ENCODE assay signal across 36 cellular contexts in the genomic region with DNA sequence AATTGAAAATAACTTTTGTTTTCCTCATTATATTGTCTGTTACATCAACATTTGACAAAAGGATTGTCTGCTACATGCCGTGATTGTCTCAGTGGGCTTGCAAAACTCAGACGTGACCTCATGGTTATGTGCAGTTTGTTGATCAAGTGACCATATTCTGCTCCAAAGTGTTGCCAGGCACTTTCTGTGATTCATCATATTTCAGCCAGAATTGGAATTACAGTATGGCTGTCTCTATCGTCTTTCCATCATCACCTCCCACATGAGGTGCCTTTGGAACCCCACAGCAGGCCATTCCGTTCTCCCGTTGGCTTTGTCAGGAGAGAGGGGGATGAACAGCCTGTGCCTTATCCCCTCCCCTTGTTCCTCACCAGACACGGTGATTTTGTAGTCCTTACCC. TPM values are rescaled to one million over a fixed set of nuclear protein-coding genes. Genes with fewer than 3 reads are reported as not detected.
DNase-seq lines count a peak whose midpoint lies in the region; ATAC-seq, FAIRE-seq and TF ChIP-seq lines count a peak whose summit lies in the region.
"Had no signal": no experiment of that assay in that cellular context is flagged by ENCODE, and none has a peak within 500 bp of the region (broad histone marks: within the 10 kb centered on the region; RNA-seq: fewer than 3 reads in every experiment).

No MANE protein-coding gene starts in this region.

- H3K4me1 ChIP-seq in astrocyte (ENCODE audit: insufficient read depth, low read length) (peaks cover 25% of the 10 kb centered on the region), osteoblast (ENCODE audit: insufficient read depth, low read length) (peaks cover 41% of the 10 kb centered on the region)
- no peaks in the 10 kb centered on the region for H3K4me1 ChIP-seq in effector memory CD4-positive, alpha-beta T cell (ENCODE audit: control insufficient read depth, insufficient read depth, low read length, poor library complexity, severe bottlenecking)
- H3K4me1 ChIP-seq: gastrocnemius medialis, neural progenitor cell had no signal

- FAIRE-seq in astrocyte (lab: Jason Lieb, UNC) = no peak
- FAIRE-seq: GM12892, HepG2 had no signal

- H3K27ac ChIP-seq in astrocyte (ENCODE audit: low read depth, low read length) (no peak overlapping the region), osteoblast (ENCODE audit: low read depth, low read length) (peak overlapping the region; percentile 84)
- no peak overlapping the region for H3K27ac ChIP-seq in effector memory CD4-positive, alpha-beta T cell (ENCODE audit: insufficient read depth, low read length, poor library complexity, severe bottlenecking)
- H3K27ac ChIP-seq: BLaER1, breast epithelium, coronary artery, gastrocnemius medialis, neural progenitor cell, tibial artery had no signal

- H3K4me2 ChIP-seq in astrocyte (ENCODE audit: low read length) (no peak overlapping the region), osteoblast (ENCODE audit: insufficient read depth, low read length) (peak overlapping the region; percentile 28)
- H3K4me2 ChIP-seq: neural progenitor cell had no signal

- no peaks in the 10 kb centered on the region for H3K27me3 ChIP-seq in astrocyte (ENCODE audit: insufficient read depth, low read length)
- H3K27me3 ChIP-seq in osteoblast (ENCODE audit: insufficient read depth, low read length) = no peaks in the 10 kb centered on the region
- no peaks in the 10 kb centered on the region for H3K27me3 ChIP-seq in effector memory CD4-positive, alpha-beta T cell (replicated peaks; ENCODE audit: control insufficient read depth, insufficient read depth, low read length, poor library complexity, severe bottlenecking)
- H3K27me3 ChIP-seq: BLaER1, breast epithelium, gastrocnemius medialis, neural progenitor cell, tibial artery had no signal

- H2AFZ ChIP-seq in astrocyte (ENCODE audit: low read depth, low read length) (no peak overlapping the region), osteoblast (ENCODE audit: low read length) (no peak overlapping the region)
- H2AFZ ChIP-seq: neural progenitor cell had no signal

- H3K4me3 Mint-ChIP-seq in astrocyte (ENCODE audit: unreplicated experiment) = no peak overlapping the region
- H3K4me3 Mint-ChIP-seq: activated CD4-positive, alpha-beta T cell treated with anti-CD3 and anti-CD28 coated beads for 36 hours; activated naive CD4-positive, alpha-beta T cell treated with anti-CD3 and anti-CD28 coated beads, Interleukin-2, amount 50 U/mL, for 24 hours; effector memory CD8-positive, alpha-beta T cell; memory B cell; neural progenitor cell had no signal

- H3K36me3 ChIP-seq in astrocyte (ENCODE audit: insufficient read depth, low read length) (no peaks in the 10 kb centered on the region), osteoblast (ENCODE audit: insufficient read depth, low read length) (no peaks in the 10 kb centered on the region)
- H3K36me3 ChIP-seq in effector memory CD4-positive, alpha-beta T cell (ENCODE audit: control insufficient read depth, insufficient read depth, low read length) = no peaks in the 10 kb centered on the region
- H3K36me3 ChIP-seq: BLaER1, breast epithelium, gastrocnemius medialis, neural progenitor cell had no signal

- peaks cover 56% of the 10 kb centered on the region for H3K4me1 Mint-ChIP-seq in astrocyte (ENCODE audit: low read depth, unreplicated experiment)
- H3K4me1 Mint-ChIP-seq: activated CD4-positive, alpha-beta T cell treated with anti-CD3 and anti-CD28 coated beads for 36 hours; activated naive CD4-positive, alpha-beta T cell treated with anti-CD3 and anti-CD28 coated beads, Interleukin-2, amount 50 U/mL, for 24 hours; memory B cell had no signal

- H3K9ac ChIP-seq in astrocyte (ENCODE audit: low read length) = no peak overlapping the region
- H3K9ac ChIP-seq: BLaER1, neural progenitor cell had no signal

- TF ChIP-seq CTCF in astrocyte (IDR thresholded peaks at IDR 0.05; ENCODE audit: insufficient read depth, low read depth, low read length) (no peak), fibroblast of pulmonary artery (IDR thresholded peaks at IDR 0.05; ENCODE audit: low read length, missing control alignments) (no peak), osteoblast (IDR thresholded peaks at IDR 0.05; ENCODE audit: extremely low read depth, low read depth, low read length) (no peak)

- H3K27me3 Mint-ChIP-seq in astrocyte (ENCODE audit: low read depth, unreplicated experiment) = no peaks in the 10 kb centered on the region
- H3K27me3 Mint-ChIP-seq: activated CD4-positive, alpha-beta T cell treated with anti-CD3 and anti-CD28 coated beads for 36 hours; memory B cell had no signal

- no peaks in the 10 kb centered on the region for H3K9me3 Mint-ChIP-seq in astrocyte (ENCODE audit: unreplicated experiment)
- H3K9me3 Mint-ChIP-seq: activated naive CD4-positive, alpha-beta T cell treated with anti-CD3 and anti-CD28 coated beads, Interleukin-2, amount 50 U/mL, for 24 hours; memory B cell; neural progenitor cell had no signal

- H3K9me3 ChIP-seq in astrocyte (ENCODE audit: insufficient read depth, low read depth, low read length) = no peaks in the 10 kb centered on the region
- no peaks in the 10 kb centered on the region for H3K9me3 ChIP-seq in osteoblast (ENCODE audit: low read depth, low read length)
- H3K9me3 ChIP-seq in effector memory CD4-positive, alpha-beta T cell (ENCODE audit: control insufficient read depth, low read length) = no peaks in the 10 kb centered on the region
- H3K9me3 ChIP-seq: BLaER1, breast epithelium, gastrocnemius medialis, tibial artery had no signal

- H3K27ac Mint-ChIP-seq in astrocyte (ENCODE audit: unreplicated experiment) = peak overlapping the region; percentile 92
- H3K27ac Mint-ChIP-seq: activated CD4-positive, alpha-beta T cell treated with anti-CD3 and anti-CD28 coated beads for 36 hours; activated naive CD4-positive, alpha-beta T cell treated with anti-CD3 and anti-CD28 coated beads, Interleukin-2, amount 50 U/mL, for 24 hours; effector memory CD8-positive, alpha-beta T cell; memory B cell; neural progenitor cell had no signal

- DNase-seq in GM03348 (ENCODE audit: low spot score) = peak; percentile 65
- no peak for DNase-seq in astrocyte (ENCODE audit: low read depth)
- peak; percentile 87 for DNase-seq in fibroblast of pulmonary artery (ENCODE audit: low read depth)
- peak; percentile 84 for DNase-seq in osteoblast (ENCODE audit: insufficient read length, low spot score, missing footprints)
- no peak for DNase-seq in effector memory CD4-positive, alpha-beta T cell
- DNase-seq: ACHN; activated CD4-positive, alpha-beta T cell treated with anti-CD3 and anti-CD28 coated beads for 36 hours; activated CD8-positive, alpha-beta memory T cell treated with anti-CD3 and anti-CD28 coated beads for 24 hours; activated T-cell treated with anti-CD3 and anti-CD28 coated beads for 4 hours; amniotic stem cell; DMS153; effector memory CD8-positive, alpha-beta T cell; gastrocnemius medialis; H7; hippocampal formation; Karpas-422; left cardiac atrium; NCI-H1436 treated with DMSO at 0.1 percent for 48 hours; NCI-H2081 treated with DMSO at 0.1 percent for 48 hours; NCI-H2227 treated with DMSO at 0.1 percent for 48 hours; NCI-H69; SHP77; stimulated activated CD4-positive, alpha-beta T cell treated with anti-CD3 and anti-CD28 coated beads, Interleukin-12 subunit alpha, Interleukin-12 subunit beta, amount 100 ng/mL, for 4 hours; stimulated activated CD4-positive, alpha-beta T cell treated with anti-CD3 and anti-CD28 coated beads, Interleukin-2, amount 100 ng/mL, for 48 hours had no signal

- H3K79me2 ChIP-seq in astrocyte (ENCODE audit: insufficient read depth, low read length) = no peaks in the 10 kb centered on the region
- H3K79me2 ChIP-seq in osteoblast (ENCODE audit: insufficient read depth, low read length) = peaks cover 18% of the 10 kb centered on the region

- peaks cover 3% of the 10 kb centered on the region for H3K36me3 Mint-ChIP-seq in astrocyte (ENCODE audit: low read depth, unreplicated experiment)
- H3K36me3 Mint-ChIP-seq: activated naive CD4-positive, alpha-beta T cell treated with anti-CD3 and anti-CD28 coated beads, Interleukin-2, amount 50 U/mL, for 24 hours; memory B cell; neural progenitor cell had no signal

- H3K4me3 ChIP-seq in astrocyte (ENCODE audit: insufficient read depth, low read depth, low read length) = no peak overlapping the region
- no peak overlapping the region for H3K4me3 ChIP-seq in fibroblast of pulmonary artery (replicated peaks; ENCODE audit: low read depth, low read length)
- H3K4me3 ChIP-seq in osteoblast (ENCODE audit: insufficient read depth, low read length) = no peak overlapping the region
- H3K4me3 ChIP-seq in effector memory CD4-positive, alpha-beta T cell (ENCODE audit: insufficient read depth, low read depth, low read length, poor library complexity, severe bottlenecking) = no peak overlapping the region
- H3K4me3 ChIP-seq: BLaER1, breast epithelium, coronary artery, gastrocnemius medialis, neural progenitor cell, tibial artery had no signal

- H4K20me1 ChIP-seq in astrocyte (ENCODE audit: insufficient read depth, low read length) = peaks cover 52% of the 10 kb centered on the region
- H4K20me1 ChIP-seq in osteoblast (ENCODE audit: insufficient read depth, low read length) = peaks cover 33% of the 10 kb centered on the region
- H4K20me1 ChIP-seq: BLaER1 had no signal

- ATAC-seq in GM21526 (IDR thresholded peaks at IDR 0.05; ENCODE audit: low FRiP score, unreplicated experiment) (no peak), HG02981 (IDR thresholded peaks at IDR 0.05; ENCODE audit: unreplicated experiment) (no peak)
- ATAC-seq: activated CD4-positive, alpha-beta T cell treated with anti-CD3 and anti-CD28 coated beads for 36 hours; effector memory CD8-positive, alpha-beta T cell; gastrocnemius medialis; HepG2 had no signal

RNA-seq across cellular contexts. Expression of gene INSYN2A, which starts 41.2 kb away (rescaled TPM):
- 0.31 and 0.41 TPM in 2 replicates for total RNA-seq in astrocyte
- 0.29 and 0.36 TPM in 2 replicates for total RNA-seq in osteoblast
- total RNA-seq: activated CD4-positive, alpha-beta T cell treated with anti-CD3 and anti-CD28 coated beads for 36 hours; gastrocnemius medialis; HepG2; left cardiac atrium; T-helper 2 cell treated with Interferon-gamma antibody and Interleukin-4, amounts not matched to agents 100 ng/mL and 5 ng/mL, for 36 hours had no signal

Comparison
In these comparisons a context has a peak if more than half of its experiments do, and no peak if none do; other contexts are left out.
1. DNase-seq: peak in GM03348 (single experiment), fibroblast of pulmonary artery (single experiment) and osteoblast (single experiment); none in astrocyte (single experiment) and effector memory CD4-positive, alpha-beta T cell (0 of 3).